Comparison of ENCODE assay signal across 8 cellular contexts in the genomic region with DNA sequence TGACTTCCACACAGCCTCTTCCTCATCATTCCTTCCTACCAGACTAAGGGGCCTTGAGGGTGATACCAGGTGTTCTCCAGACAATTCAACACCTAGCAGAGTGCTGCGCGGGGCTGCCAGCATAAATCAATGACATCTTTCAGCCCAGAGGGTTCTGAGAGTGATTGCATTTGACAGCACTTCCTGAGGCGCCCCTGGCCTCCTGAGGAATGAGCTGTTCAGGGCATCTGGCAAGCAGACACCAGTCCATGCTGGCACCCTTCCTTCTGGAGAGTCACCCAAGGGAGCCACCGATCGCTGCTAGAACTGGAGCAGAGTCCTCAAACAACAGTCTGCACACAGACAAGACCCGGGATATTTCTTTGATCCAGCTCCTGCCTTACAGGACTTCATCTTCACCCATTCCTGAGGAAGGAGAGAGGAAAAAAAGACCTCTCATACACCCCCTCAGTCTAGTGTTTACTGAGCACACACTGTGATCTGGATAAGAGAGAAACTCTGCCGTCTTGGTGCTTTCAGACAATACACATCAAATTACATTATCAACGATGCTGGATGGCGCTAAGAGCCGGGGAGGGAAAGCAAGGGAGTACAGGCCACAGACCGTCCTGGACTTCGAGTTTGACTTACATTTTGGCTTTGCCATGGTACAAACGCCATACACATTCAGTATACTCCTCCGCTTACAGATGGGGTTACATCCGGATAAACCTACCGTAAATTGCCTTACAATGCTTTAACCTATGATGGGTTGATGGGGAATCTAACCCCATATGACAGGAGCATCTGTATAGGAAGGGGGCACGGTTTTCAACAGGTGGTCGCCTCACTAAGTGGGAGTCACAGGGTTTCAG. TPM values are rescaled to one million over a fixed set of nuclear protein-coding genes. Genes with fewer than 3 reads are reported as not detected.
DNase-seq lines count a peak whose midpoint lies in the region; ATAC-seq, FAIRE-seq and TF ChIP-seq lines count a peak whose summit lies in the region.

No MANE protein-coding gene starts in this region.

- no peak for TF ChIP-seq EP300 in K562 (IDR thresholded peaks at IDR 0.05; ENCODE audit: low read length)

- peak overlapping the region; percentile 93 for H2AFZ ChIP-seq in IMR-90 (replicated peaks; ENCODE audit: low read length, poor library complexity)
- H2AFZ ChIP-seq in K562 (ENCODE audit: low read depth, low read length): no peak overlapping the region

- BruUV-seq in IMR-90 (replicated peaks; lab: Mats Ljungman, UMichigan) (no TSS peak), K562 (replicated peaks; lab: Mats Ljungman, UMichigan) (no TSS peak)

- H3K4me1 ChIP-seq in IMR-90 (ENCODE audit: control insufficient read depth, insufficient read depth, low read length) (peaks cover 20% of the 10 kb centered on the region), K562 (replicated peaks in 1 of 2; ENCODE audit: control insufficient read depth in 2 of 2, insufficient read depth in 2 of 2, low read length in 2 of 2) (peaks cover 36 to 67% of the 10 kb centered on the region in 2 experiments), muscle layer of colon (ENCODE audit: insufficient read depth, low read length) (peaks cover 43% of the 10 kb centered on the region)

- peak overlapping the region; percentile 95 to 100; a peak in 3 of 4 replicates for H4K8ac ChIP-seq in IMR-90 (ENCODE audit: low read depth in 2 of 2, low read length in 2 of 2)

- H3K27me3 Mint-ChIP-seq in CD14-positive monocyte (ENCODE audit: low read depth in 3 of 3): peaks cover 2 to 19% (median 12%) of the 10 kb centered on the region in 3 donors

- peak overlapping the region in 4 of 7 donors; percentile 79 to 94 (median 93) for H3K27ac Mint-ChIP-seq in CD14-positive monocyte

- H3K79me2 ChIP-seq in K562 (ENCODE audit: control insufficient read depth, insufficient read depth, low read length): peaks cover 3% of the 10 kb centered on the region; the same call in 2 of the 3 replicates

- H3K4me3 Mint-ChIP-seq in CD14-positive monocyte: peak overlapping the region; percentile 86 to 95

- H2BK120ac ChIP-seq in IMR-90 (ENCODE audit: low read depth, low read length): no peak overlapping the region

- ATAC-seq in IMR-90 (ENCODE audit: low read depth) (no peak), K562 (no peak), GM19023 (IDR thresholded peaks at IDR 0.05; ENCODE audit: unreplicated experiment) (no peak), HG02870 (IDR thresholded peaks at IDR 0.05; ENCODE audit: unreplicated experiment) (no peak)

- H3K27ac ChIP-seq in IMR-90 (ENCODE audit: insufficient read depth, low read length): no peak overlapping the region
- no peak overlapping the region; the same call in 2 of the 3 replicates for H3K27ac ChIP-seq in K562 (ENCODE audit: extremely low read depth, low read depth, low read length)
- no peak overlapping the region for H3K27ac ChIP-seq in muscle layer of colon (ENCODE audit: low read depth, low read length)

- TF ChIP-seq RAD21 in IMR-90 (IDR thresholded peaks at IDR 0.05; ENCODE audit: low read length) (no peak), K562 (CRISPR knock-in tag; conservative IDR thresholded peaks at IDR 0.05 in 1 of 2, IDR thresholded peaks at IDR 0.05 in 1 of 2) (no peak)

- H3K56ac ChIP-seq in IMR-90 (ENCODE audit: extremely low read depth, insufficient read depth, low read length): no peak overlapping the region

- peak; percentile 82 for FAIRE-seq in K562 (lab: Jason Lieb, UNC)

- dilution Hi-C loops in IMR-90 (cut with HindIII; ENCODE audit: low sequenced_read_pairs, unreplicated experiment): no loop called here

- TF ChIP-seq POLR2A in IMR-90 (IDR thresholded peaks at IDR 0.05; ENCODE audit: low read depth, low read length) (no peak), K562 (conservative IDR thresholded peaks at IDR 0.05) (no peak)

- in situ Hi-C loops in IMR-90 (cut with MboI; ENCODE audit: low sequenced_read_pairs): no loop called here
- in situ Hi-C loops in K562 (cut with MboI): no loop called here

- H3K9me1 ChIP-seq in IMR-90 (ENCODE audit: insufficient read depth, low read length) (peaks cover 22% of the 10 kb centered on the region), K562 (ENCODE audit: control insufficient read depth, insufficient read depth, low read length) (no peaks in the 10 kb centered on the region)

- H3K9me3 ChIP-seq in IMR-90 (ENCODE audit: control insufficient read depth, insufficient read depth, low read length) (no peaks in the 10 kb centered on the region), K562 (replicated peaks; ENCODE audit: control insufficient read depth, insufficient read depth, low read depth, low read length) (no peaks in the 10 kb centered on the region), muscle layer of colon (ENCODE audit: low read length) (no peaks in the 10 kb centered on the region)

- H4K20me1 ChIP-seq in IMR-90 (ENCODE audit: insufficient read depth, low read length) (no peaks in the 10 kb centered on the region; the same call in 1 of the 2 replicates), K562 (replicated peaks; ENCODE audit: control insufficient read depth, insufficient read depth, low read length) (no peaks in the 10 kb centered on the region; the same call in 1 of the 2 replicates)

- no peak overlapping the region for H2BK5ac ChIP-seq in IMR-90 (ENCODE audit: low read depth, low read length, poor library complexity, severe bottlenecking)

- no peak overlapping the region for H3K4me3 ChIP-seq in IMR-90 (ENCODE audit: insufficient read depth, low read depth, low read length)
- H3K4me3 ChIP-seq in K562: peak overlapping the region; percentile 72
- H3K4me3 ChIP-seq in muscle layer of colon (ENCODE audit: low read depth in 1 of 2, low read length in 2 of 2): peak overlapping the region in 1 of 2 donors; percentile 77

- peak overlapping the region; percentile 95; the same call in 1 of the 2 replicates for H3K4ac ChIP-seq in IMR-90 (ENCODE audit: low read depth, low read length)

- peak overlapping the region; percentile 63 for H2AK9ac ChIP-seq in IMR-90 (replicated peaks; ENCODE audit: low read depth, low read length, poor library complexity)

- H3K14ac ChIP-seq in IMR-90 (replicated peaks; ENCODE audit: low read depth, low read length): no peak overlapping the region

- H3K4me2 ChIP-seq in IMR-90 (ENCODE audit: low read depth, low read length) (peak overlapping the region; percentile 90; the same call in 1 of the 2 replicates), K562 (ENCODE audit: insufficient read depth, low read length) (peak overlapping the region; percentile 91)

- peaks cover 2 to 9% (median 6%) of the 10 kb centered on the region in 7 donors for H3K9me3 Mint-ChIP-seq in CD14-positive monocyte

- H2BK15ac ChIP-seq in IMR-90 (ENCODE audit: low read depth, low read length): no peak overlapping the region

- peak overlapping the region; percentile 96 for H2AK5ac ChIP-seq in IMR-90 (ENCODE audit: low read depth, low read length)

- peaks cover 28% of the 10 kb centered on the region for H3K4me1 Mint-ChIP-seq in CD14-positive monocyte

- no peak overlapping the region for H3K9ac ChIP-seq in IMR-90 (ENCODE audit: low read depth, low read length)
- H3K9ac ChIP-seq in K562 (ENCODE audit: insufficient read depth in 1 of 2, low read depth in 2 of 2, low read length in 2 of 2): peak overlapping the region; percentile 97 to 100
- peak overlapping the region; percentile 91 for H3K9ac ChIP-seq in muscle layer of colon (ENCODE audit: low read length)

- H3K36me3 ChIP-seq in IMR-90 (ENCODE audit: control insufficient read depth, insufficient read depth, low read length): no peaks in the 10 kb centered on the region
- H3K36me3 ChIP-seq in K562 (ENCODE audit: control insufficient read depth, insufficient read depth, low read length): no peaks in the 10 kb centered on the region
- H3K36me3 ChIP-seq in muscle layer of colon (ENCODE audit: insufficient read depth, low read length): no peaks in the 10 kb centered on the region

- CTCF ChIA-PET in IMR-90 (lab: Yijun Ruan, JAX): no interaction called here
- CTCF ChIA-PET in K562 (lab: Yijun Ruan, JAX; ENCODE audit: low intra/inter-chr PET ratio): no interaction called here

- WGBS in IMR-90 (ENCODE audit: extremely low coverage in 2 of 2, insufficient read length in 1 of 2), 2 experiments: 81% methylated on average over 2 of the region's 18 CpGs; no CpG with 5 or more reads in 1 of the 2 experiments
- 71% methylated on average over 18 of the region's 18 CpGs for WGBS in K562 (ENCODE audit: insufficient coverage, low coverage, missing lambda C conversion rate)

- DNase-seq in CD14-positive monocyte (ENCODE audit: low spot score) (no peak), IMR-90 (no peak), K562 (ENCODE audit: extremely low read depth in 1 of 4, low spot score in 3 of 4) (no peak), inferior parietal cortex (ENCODE audit: extremely low spot score) (no peak), AG20443 (ENCODE audit: low spot score) (no peak)

- H3K18ac ChIP-seq in IMR-90 (ENCODE audit: low read depth, low read length): no peak overlapping the region

- POLR2A ChIA-PET in IMR-90 (lab: Charles Lee; ENCODE audit: unreplicated experiment): no interaction called here
- POLR2A ChIA-PET in K562 (lab: Yijun Ruan, JAX): interaction anchor here (0.7 to 1.0 kb wide), 3 partner anchors 117 to 570 kb away, joined by 3 read pairs; no protein-coding TSS in a partner anchor

- H2BK20ac ChIP-seq in IMR-90 (ENCODE audit: low read depth, low read length): 0 out of 2 replicates have a peak overlapping the region, but pooled peaks have one; percentile 18

- peak overlapping the region; percentile 91; the same call in 1 of the 2 replicates for H4K91ac ChIP-seq in IMR-90 (ENCODE audit: insufficient read depth, low read depth, low read length)

- peak overlapping the region; percentile 86 for H4K5ac ChIP-seq in IMR-90 (ENCODE audit: low read depth, low read length)

- TF ChIP-seq CTCF in CD14-positive monocyte (IDR thresholded peaks at IDR 0.05): no peak
- no peak for TF ChIP-seq CTCF in IMR-90 (conservative IDR thresholded peaks at IDR 0.05; ENCODE audit: low read depth, low read length)
- TF ChIP-seq CTCF in K562 (IDR thresholded peaks at IDR 0.05 in 2 of 3, conservative IDR thresholded peaks at IDR 0.05 in 1 of 3; ENCODE audit: insufficient read depth in 2 of 3, low read depth in 1 of 3, low read length in 3 of 3): no peak

- intact Hi-C loops in CD14-positive monocyte (cut with micrococcal nuclease): loop anchor here in 1 of 2 donors (5.0 kb wide), 1 partner anchor 36 kb away; a partner anchor contains a TSS
- intact Hi-C loops in IMR-90 (cut with micrococcal nuclease): no loop called here
- intact Hi-C loops in K562 (cut with micrococcal nuclease): no loop called here

- peaks cover 6 to 26% of the 10 kb centered on the region in 2 experiments; a peak in 3 of 4 replicates for H3K79me1 ChIP-seq in IMR-90 (ENCODE audit: low read depth in 1 of 2, low read length in 2 of 2)

- no peaks in the 10 kb centered on the region; the same call in 1 of the 2 replicates for H3K27me3 ChIP-seq in IMR-90 (ENCODE audit: control insufficient read depth, insufficient read depth, low read length)
- peaks cover 2 to 33% of the 10 kb centered on the region in 2 experiments; a peak in 2 of 5 replicates for H3K27me3 ChIP-seq in K562 (ENCODE audit: control insufficient read depth in 2 of 2, insufficient read depth in 2 of 2, low read length in 2 of 2)
- H3K27me3 ChIP-seq in muscle layer of colon (ENCODE audit: control insufficient read depth in 1 of 2, insufficient read depth in 2 of 2, low read length in 2 of 2): no peaks in the 10 kb centered on the region

- no peaks in the 10 kb centered on the region for H3K36me3 Mint-ChIP-seq in CD14-positive monocyte

- H3K23ac ChIP-seq in IMR-90 (ENCODE audit: low read depth, low read length): peak overlapping the region; percentile 40; the same call in 1 of the 2 replicates

RNA-seq across cellular contexts. Expression of a gene that starts 23.1 kb away (rescaled TPM):
- polyA plus RNA-seq in CD14-positive monocyte: not detected
- 20.8 and 23.3 TPM in 2 replicates for total RNA-seq in IMR-90 (2012; rRNA removed)
- 39.5 and 47.0 TPM in 2 replicates for polyA plus RNA-seq in IMR-90 (2012; rRNA removed)
- polyA plus RNA-seq in IMR-90 (2012; cell fraction: cytosol; rRNA removed): 40.9 and 41.7 TPM in 2 replicates
- 52.2 and 63.8 TPM in 2 replicates for polyA plus RNA-seq in IMR-90 (2012; cell fraction: nucleus; rRNA removed; ENCODE audit: low replicate concordance)
- total RNA-seq in K562 (2011; cell fraction: chromatin; rRNA removed; ENCODE audit: low replicate concordance): not detected in 2 replicates
- total RNA-seq in K562 (2011; cell fraction: nucleolus; rRNA removed): not detected in 2 replicates
- total RNA-seq in K562 (2011; cell fraction: nucleoplasm; rRNA removed): not detected in 2 replicates
- not detected in 2 replicates for total RNA-seq in K562 (2014; rRNA removed)
- not detected in 2 replicates for total RNA-seq in K562 (2014; rRNA removed; fragmentation: Illumina TruSeq; extraction: Trizol)
- total RNA-seq in K562 (2015; rRNA removed; fragmentation: Illumina TruSeq; extraction: Trizol): not detected in 2 replicates
- 0.04 TPM in 1 of 2 replicates, not detected in the other for total RNA-seq in K562 (2021)
- not detected in 2 replicates for polyA plus RNA-seq in K562 (2011; rRNA removed)
- not detected in 2 replicates for polyA plus RNA-seq in K562 (2011; cell fraction: cytosol; rRNA removed)
- polyA plus RNA-seq in K562 (2011; cell fraction: nucleus; rRNA removed): 0.03 TPM in 1 of 2 replicates, not detected in the other
- not detected in 2 replicates for polyA plus RNA-seq in K562 (2012)
- not detected in 2 replicates for polyA plus RNA-seq in K562 (2014; fragmentation: Illumina TruSeq; extraction: Trizol)
- polyA plus RNA-seq in K562 (2014; fragmentation: Nextera tagmentation; extraction: Ambion mirVana): not detected
- not detected in 2 replicates for polyA plus RNA-seq in K562 (2014; rRNA removed)
- polyA minus RNA-seq in K562 (2011; rRNA and poly(A)+ RNA removed): not detected in 2 replicates
- 0.19 TPM in 1 of 2 replicates, not detected in the other for polyA minus RNA-seq in K562 (2011; cell fraction: cytosol; rRNA and poly(A)+ RNA removed)
- polyA minus RNA-seq in K562 (2011; cell fraction: nucleus; rRNA and poly(A)+ RNA removed): under 0.01 TPM in 1 of 2 replicates, not detected in the other

RNA-seq across cellular contexts. Expression of a gene that starts 38.4 kb away (rescaled TPM):
- polyA plus RNA-seq in CD14-positive monocyte (10 to 100 TPM; 10.4 to 13.3 TPM), IMR-90 (2012; rRNA removed) (30.3 and 33.4 TPM in 2 replicates), K562 (2011; rRNA removed) (7.9 and 8.2 TPM in 2 replicates), K562 (2014; fragmentation: Illumina TruSeq; extraction: Trizol) (4.3 and 5.0 TPM in 2 replicates), K562 (2014; fragmentation: Nextera tagmentation; extraction: Ambion mirVana) (1 to 10 TPM; 1.2 to 3.2 TPM), K562 (2014; rRNA removed) (3.8 and 5.6 TPM in 2 replicates)
- total RNA-seq in IMR-90 (2012; rRNA removed) (9.4 and 15.1 TPM in 2 replicates), K562 (2014; rRNA removed) (3.1 and 5.2 TPM in 2 replicates), K562 (2014; rRNA removed; fragmentation: Illumina TruSeq; extraction: Trizol) (2.0 and 2.3 TPM in 2 replicates), K562 (2015; rRNA removed; fragmentation: Illumina TruSeq; extraction: Trizol) (2.8 and 3.7 TPM in 2 replicates), K562 (2021) (7.1 and 7.3 TPM in 2 replicates)
- polyA plus RNA-seq in IMR-90 (2012; cell fraction: cytosol; rRNA removed): 42.5 and 47.9 TPM in 2 replicates
- 50.0 and 67.2 TPM in 2 replicates for polyA plus RNA-seq in IMR-90 (2012; cell fraction: nucleus; rRNA removed; ENCODE audit: low replicate concordance)
- total RNA-seq in K562 (2011; cell fraction: chromatin; rRNA removed; ENCODE audit: low replicate concordance): 28.5 and 57.0 TPM in 2 replicates
- 34.7 and 37.9 TPM in 2 replicates for total RNA-seq in K562 (2011; cell fraction: nucleolus; rRNA removed)
- 40.0 and 51.1 TPM in 2 replicates for total RNA-seq in K562 (2011; cell fraction: nucleoplasm; rRNA removed)
- polyA plus RNA-seq in K562 (2011; cell fraction: cytosol; rRNA removed): 6.6 and 8.3 TPM in 2 replicates
- polyA plus RNA-seq in K562 (2011; cell fraction: nucleus; rRNA removed): 11.9 and 21.5 TPM in 2 replicates
- polyA plus RNA-seq in K562 (2012): 7.7 and 9.4 TPM in 2 replicates
- polyA minus RNA-seq in K562 (2011; rRNA and poly(A)+ RNA removed): 5.5 and 6.0 TPM in 2 replicates
- 2.5 and 3.7 TPM in 2 replicates for polyA minus RNA-seq in K562 (2011; cell fraction: cytosol; rRNA and poly(A)+ RNA removed)
- polyA minus RNA-seq in K562 (2011; cell fraction: nucleus; rRNA and poly(A)+ RNA removed): 8.9 and 14.3 TPM in 2 replicates

Comparison
In these comparisons a context has a peak if more than half of its experiments do, and no peak if none do; other contexts are left out.
1. RNA of a gene that starts 23.1 kb away (polyA plus RNA-seq): 39.5 to 63.8 TPM in IMR-90; not detected in CD14-positive monocyte and 0.03 TPM in K562; every median in the first group is over 10 times any median in the second.